In genomic region chr3:55564709-55565108, GRCh38 we compare ENCODE assay signal across 3 cellular contexts.
TF ChIP-seq lines count a peak whose summit lies in the region.

No MANE protein-coding gene starts in this region.

TF ChIP-seq in IMR-90, 13 proteins besides CTCF, POLR2A, EP300 and RAD21:
- no peak for TF ChIP-seq RFX5 (IDR thresholded peaks at IDR 0.05; ENCODE audit: low read depth, low read length)
- no peak for TF ChIP-seq NFE2L2 (IDR thresholded peaks at IDR 0.05; ENCODE audit: low read depth, low read length)
- no peak for TF ChIP-seq FOS (IDR thresholded peaks at IDR 0.05; ENCODE audit: low read depth, low read length)
- no peak for TF ChIP-seq RCOR1 (IDR thresholded peaks at IDR 0.05; ENCODE audit: insufficient replicate concordance, low read length)
- TF ChIP-seq MAFK (IDR thresholded peaks at IDR 0.05; ENCODE audit: low read depth, low read length) = no peak
- TF ChIP-seq CHD1 (IDR thresholded peaks at IDR 0.05; ENCODE audit: low read depth, low read length) = no peak

TF ChIP-seq in H1, 55 proteins besides CTCF, POLR2A, EP300 and RAD21:
- TF ChIP-seq, protein P1, sequence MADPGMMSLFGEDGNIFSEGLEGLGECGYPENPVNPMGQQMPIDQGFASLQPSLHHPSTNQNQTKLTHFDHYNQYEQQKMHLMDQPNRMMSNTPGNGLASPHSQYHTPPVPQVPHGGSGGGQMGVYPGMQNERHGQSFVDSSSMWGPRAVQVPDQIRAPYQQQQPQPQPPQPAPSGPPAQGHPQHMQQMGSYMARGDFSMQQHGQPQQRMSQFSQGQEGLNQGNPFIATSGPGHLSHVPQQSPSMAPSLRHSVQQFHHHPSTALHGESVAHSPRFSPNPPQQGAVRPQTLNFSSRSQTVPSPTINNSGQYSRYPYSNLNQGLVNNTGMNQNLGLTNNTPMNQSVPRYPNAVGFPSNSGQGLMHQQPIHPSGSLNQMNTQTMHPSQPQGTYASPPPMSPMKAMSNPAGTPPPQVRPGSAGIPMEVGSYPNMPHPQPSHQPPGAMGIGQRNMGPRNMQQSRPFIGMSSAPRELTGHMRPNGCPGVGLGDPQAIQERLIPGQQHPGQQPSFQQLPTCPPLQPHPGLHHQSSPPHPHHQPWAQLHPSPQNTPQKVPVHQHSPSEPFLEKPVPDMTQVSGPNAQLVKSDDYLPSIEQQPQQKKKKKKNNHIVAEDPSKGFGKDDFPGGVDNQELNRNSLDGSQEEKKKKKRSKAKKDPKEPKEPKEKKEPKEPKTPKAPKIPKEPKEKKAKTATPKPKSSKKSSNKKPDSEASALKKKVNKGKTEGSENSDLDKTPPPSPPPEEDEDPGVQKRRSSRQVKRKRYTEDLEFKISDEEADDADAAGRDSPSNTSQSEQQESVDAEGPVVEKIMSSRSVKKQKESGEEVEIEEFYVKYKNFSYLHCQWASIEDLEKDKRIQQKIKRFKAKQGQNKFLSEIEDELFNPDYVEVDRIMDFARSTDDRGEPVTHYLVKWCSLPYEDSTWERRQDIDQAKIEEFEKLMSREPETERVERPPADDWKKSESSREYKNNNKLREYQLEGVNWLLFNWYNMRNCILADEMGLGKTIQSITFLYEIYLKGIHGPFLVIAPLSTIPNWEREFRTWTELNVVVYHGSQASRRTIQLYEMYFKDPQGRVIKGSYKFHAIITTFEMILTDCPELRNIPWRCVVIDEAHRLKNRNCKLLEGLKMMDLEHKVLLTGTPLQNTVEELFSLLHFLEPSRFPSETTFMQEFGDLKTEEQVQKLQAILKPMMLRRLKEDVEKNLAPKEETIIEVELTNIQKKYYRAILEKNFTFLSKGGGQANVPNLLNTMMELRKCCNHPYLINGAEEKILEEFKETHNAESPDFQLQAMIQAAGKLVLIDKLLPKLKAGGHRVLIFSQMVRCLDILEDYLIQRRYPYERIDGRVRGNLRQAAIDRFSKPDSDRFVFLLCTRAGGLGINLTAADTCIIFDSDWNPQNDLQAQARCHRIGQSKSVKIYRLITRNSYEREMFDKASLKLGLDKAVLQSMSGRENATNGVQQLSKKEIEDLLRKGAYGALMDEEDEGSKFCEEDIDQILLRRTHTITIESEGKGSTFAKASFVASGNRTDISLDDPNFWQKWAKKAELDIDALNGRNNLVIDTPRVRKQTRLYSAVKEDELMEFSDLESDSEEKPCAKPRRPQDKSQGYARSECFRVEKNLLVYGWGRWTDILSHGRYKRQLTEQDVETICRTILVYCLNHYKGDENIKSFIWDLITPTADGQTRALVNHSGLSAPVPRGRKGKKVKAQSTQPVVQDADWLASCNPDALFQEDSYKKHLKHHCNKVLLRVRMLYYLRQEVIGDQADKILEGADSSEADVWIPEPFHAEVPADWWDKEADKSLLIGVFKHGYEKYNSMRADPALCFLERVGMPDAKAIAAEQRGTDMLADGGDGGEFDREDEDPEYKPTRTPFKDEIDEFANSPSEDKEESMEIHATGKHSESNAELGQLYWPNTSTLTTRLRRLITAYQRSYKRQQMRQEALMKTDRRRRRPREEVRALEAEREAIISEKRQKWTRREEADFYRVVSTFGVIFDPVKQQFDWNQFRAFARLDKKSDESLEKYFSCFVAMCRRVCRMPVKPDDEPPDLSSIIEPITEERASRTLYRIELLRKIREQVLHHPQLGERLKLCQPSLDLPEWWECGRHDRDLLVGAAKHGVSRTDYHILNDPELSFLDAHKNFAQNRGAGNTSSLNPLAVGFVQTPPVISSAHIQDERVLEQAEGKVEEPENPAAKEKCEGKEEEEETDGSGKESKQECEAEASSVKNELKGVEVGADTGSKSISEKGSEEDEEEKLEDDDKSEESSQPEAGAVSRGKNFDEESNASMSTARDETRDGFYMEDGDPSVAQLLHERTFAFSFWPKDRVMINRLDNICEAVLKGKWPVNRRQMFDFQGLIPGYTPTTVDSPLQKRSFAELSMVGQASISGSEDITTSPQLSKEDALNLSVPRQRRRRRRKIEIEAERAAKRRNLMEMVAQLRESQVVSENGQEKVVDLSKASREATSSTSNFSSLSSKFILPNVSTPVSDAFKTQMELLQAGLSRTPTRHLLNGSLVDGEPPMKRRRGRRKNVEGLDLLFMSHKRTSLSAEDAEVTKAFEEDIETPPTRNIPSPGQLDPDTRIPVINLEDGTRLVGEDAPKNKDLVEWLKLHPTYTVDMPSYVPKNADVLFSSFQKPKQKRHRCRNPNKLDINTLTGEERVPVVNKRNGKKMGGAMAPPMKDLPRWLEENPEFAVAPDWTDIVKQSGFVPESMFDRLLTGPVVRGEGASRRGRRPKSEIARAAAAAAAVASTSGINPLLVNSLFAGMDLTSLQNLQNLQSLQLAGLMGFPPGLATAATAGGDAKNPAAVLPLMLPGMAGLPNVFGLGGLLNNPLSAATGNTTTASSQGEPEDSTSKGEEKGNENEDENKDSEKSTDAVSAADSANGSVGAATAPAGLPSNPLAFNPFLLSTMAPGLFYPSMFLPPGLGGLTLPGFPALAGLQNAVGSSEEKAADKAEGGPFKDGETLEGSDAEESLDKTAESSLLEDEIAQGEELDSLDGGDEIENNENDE (IDR thresholded peaks at IDR 0.05; ENCODE audit: insufficient replicate concordance, low read length) = no peak
- TF ChIP-seq CEBPB (IDR thresholded peaks at IDR 0.05; ENCODE audit: low read depth, low read length) (no peak), NANOG (IDR thresholded peaks at IDR 0.05; ENCODE audit: insufficient read depth, low read depth, low read length, poor library complexity, severe bottlenecking) (no peak), KDM4A (IDR thresholded peaks at IDR 0.05; ENCODE audit: low read depth, low read length, severe bottlenecking) (no peak), TEAD4 (IDR thresholded peaks at IDR 0.05; ENCODE audit: low read depth, low read length) (no peak), CREB1 (IDR thresholded peaks at IDR 0.05) (no peak), TCF12 (IDR thresholded peaks at IDR 0.05; ENCODE audit: low read depth, low read length) (no peak), JUN (IDR thresholded peaks at IDR 0.05; ENCODE audit: low read depth, low read length) (no peak), PHF8 (conservative IDR thresholded peaks at IDR 0.05; ENCODE audit: low read depth, low read length) (no peak), MAFK (IDR thresholded peaks at IDR 0.05; ENCODE audit: low read depth, low read length) (no peak), YY1 (IDR thresholded peaks at IDR 0.05; ENCODE audit: low read depth, low read length) (no peak), FOSL1 (IDR thresholded peaks at IDR 0.05; ENCODE audit: insufficient read depth, low read depth, low read length) (no peak), SRF (IDR thresholded peaks at IDR 0.05; ENCODE audit: low read depth, low read length) (no peak), ZNF274 (IDR thresholded peaks at IDR 0.05; ENCODE audit: borderline replicate concordance, extremely low read depth, low read length) (no peak), GTF2F1 (IDR thresholded peaks at IDR 0.05; ENCODE audit: borderline replicate concordance, low read depth, low read length) (no peak), RNF2 (IDR thresholded peaks at IDR 0.05; ENCODE audit: borderline replicate concordance, low read depth, low read length, missing control alignments, poor library complexity, severe bottlenecking) (no peak), EGR1 (IDR thresholded peaks at IDR 0.05; ENCODE audit: borderline replicate concordance, low read depth, low read length) (no peak), GABPA (IDR thresholded peaks at IDR 0.05; ENCODE audit: borderline replicate concordance, insufficient read depth, low read length) (no peak)

TF ChIP-seq in HEK293T, 16 proteins besides CTCF, POLR2A, EP300 and RAD21:
- TF ChIP-seq SUZ12 (IDR thresholded peaks at IDR 0.05) = no peak
- no peak for TF ChIP-seq LEF1 (IDR thresholded peaks at IDR 0.05; ENCODE audit: borderline replicate concordance)
- no peak for TF ChIP-seq FOXK2 (IDR thresholded peaks at IDR 0.05)
- TF ChIP-seq L3MBTL2 (conservative IDR thresholded peaks at IDR 0.05) = no peak
